Comparison of ENCODE assay signal across 15 cellular contexts in genomic region chr5:1974501-1975405, GRCh38.
"Had no signal": no experiment of that assay in that cellular context is flagged by ENCODE, and none has a peak within 500 bp of the region (broad histone marks: within the 10 kb centered on the region; RNA-seq: fewer than 3 reads in every experiment).

No MANE protein-coding gene starts in this region.

- DNase-seq: activated CD4-positive, alpha-beta T cell treated with anti-CD3 and anti-CD28 coated beads, Interleukin-2, amount 50 U/mL, for 1 hour; activated CD4-positive, CD25-positive, alpha-beta regulatory T cell treated with anti-CD3 and anti-CD28 coated beads, Interleukin-2, amount 50 U/mL, for 72 hours; activated CD8-positive, alpha-beta memory T cell treated with anti-CD3 and anti-CD28 coated beads, Interleukin-2, amount 50 U/mL, for 4 hours; activated effector memory CD4-positive, alpha-beta T cell treated with anti-CD3 and anti-CD28 coated beads, Interleukin-2, amount 50 U/mL, for 16 hours; activated naive CD4-positive, alpha-beta T cell treated with anti-CD3 and anti-CD28 coated beads, Interleukin-2, amount 50 U/mL, for 16 hours; activated T-cell treated with anti-CD3 and anti-CD28 coated beads, Interleukin-2, amount 50 U/mL, for 72 hours; cerebellar nuclear complex; cortex of kidney; heart right ventricle; natural killer cell; stimulated activated CD4-positive, alpha-beta T cell treated with anti-CD3 and anti-CD28 coated beads, Interleukin-4, amount 100 ng/mL, for 4 hours had no signal

- H3K9me3 ChIP-seq: ascending aorta, heart right ventricle, neutrophil had no signal

- ATAC-seq: activated T-cell treated with anti-CD3 and anti-CD28 coated beads, Interleukin-2, amount 50 U/mL, for 72 hours; heart right ventricle; natural killer cell; stimulated activated memory B cell treated with anti-CD40 and anti-IgM and Interleukin-4, amounts not matched to agents 10 μg/mL and 1 μg/mL and 100 μg/mL, for 72 hours had no signal

- H3K4me1 ChIP-seq: ascending aorta, heart right ventricle, spleen had no signal

- H3K27ac ChIP-seq: ascending aorta, heart right ventricle, neutrophil, spleen had no signal

- H3K4me3 ChIP-seq: ascending aorta, heart right ventricle, spleen had no signal

- H3K27me3 ChIP-seq: ascending aorta, heart right ventricle, neutrophil had no signal

- H3K36me3 ChIP-seq: ascending aorta, heart right ventricle, neutrophil, spleen had no signal
